ENCODE assay signal across 12 cellular contexts in the genomic region with DNA sequence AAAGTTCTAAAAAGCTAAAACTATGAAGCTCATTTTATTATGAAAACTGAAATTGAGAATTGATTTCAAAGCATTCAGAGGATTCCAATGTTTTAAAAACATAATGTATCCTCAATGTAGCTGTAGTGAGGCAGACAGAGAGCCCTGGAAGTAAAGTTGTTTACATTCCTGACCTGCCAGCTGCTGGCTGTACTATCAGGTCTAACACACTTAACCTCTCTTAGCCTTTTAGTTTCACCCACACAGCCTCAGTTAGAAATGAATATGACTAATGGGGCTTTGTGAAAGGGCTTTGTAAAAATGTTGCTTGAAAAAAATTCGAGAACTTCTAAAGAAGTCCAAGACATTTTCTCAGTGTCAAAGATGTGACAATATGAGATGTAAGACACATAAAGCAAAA.
DNase-seq lines count a peak whose midpoint lies in the region; ATAC-seq and TF ChIP-seq lines count a peak whose summit lies in the region.
"Had no signal": no experiment of that assay in that cellular context is flagged by ENCODE, and none has a peak within 500 bp of the region (broad histone marks: within the 10 kb centered on the region; RNA-seq: fewer than 3 reads in every experiment).

No MANE protein-coding gene starts in this region.

- H3K36me3 ChIP-seq in fibroblast of lung (ENCODE audit: control insufficient read depth, insufficient read depth, low read length) (no peaks in the 10 kb centered on the region), BE2C (no peaks in the 10 kb centered on the region), thyroid gland (no peaks in the 10 kb centered on the region)
- H3K36me3 ChIP-seq: upper lobe of left lung had no signal

- no peaks in the 10 kb centered on the region for H4K20me1 ChIP-seq in fibroblast of lung (ENCODE audit: control insufficient read depth, extremely low read depth, insufficient read depth, low read length)

- DNase-seq in NCI-H2196 (lab: John Stamatoyannopoulos, UW; ENCODE audit: unreplicated experiment): peak; percentile 15
- DNase-seq in NCI-H2196 treated with DMSO at 0.1 percent for 48 hours (lab: John Stamatoyannopoulos, UW; ENCODE audit: unreplicated experiment): no peak
- peak; percentile 79 for DNase-seq in LHCN-M2 (ENCODE audit: low read depth)
- peak; percentile 23 to 67 for DNase-seq in fibroblast of lung (ENCODE audit: low read depth in 2 of 2)
- peak; percentile 44 for DNase-seq in renal cortical epithelial cell (ENCODE audit: low read depth)
- no peak for DNase-seq in BE2C
- no peak for DNase-seq in thyroid gland
- DNase-seq: central memory CD4-positive, alpha-beta T cell; NCI-H524 treated with DMSO at 0.1 percent for 48 hours; T-helper 2 cell; upper lobe of left lung had no signal

- H3K4me1 ChIP-seq in fibroblast of lung (ENCODE audit: control insufficient read depth, extremely low read depth, insufficient read depth, low read length): no peaks in the 10 kb centered on the region
- H3K4me1 ChIP-seq in BE2C: no peaks in the 10 kb centered on the region; the same call in none of the 2 replicates
- H3K4me1 ChIP-seq in thyroid gland: no peaks in the 10 kb centered on the region

- H3K9me3 ChIP-seq in fibroblast of lung (ENCODE audit: control insufficient read depth, insufficient read depth, low read depth, low read length) (no peaks in the 10 kb centered on the region), BE2C (no peaks in the 10 kb centered on the region), thyroid gland (no peaks in the 10 kb centered on the region)
- H3K9me3 ChIP-seq: upper lobe of left lung had no signal

- H3K27ac ChIP-seq in fibroblast of lung (ENCODE audit: insufficient read depth, low read length) (no peak overlapping the region), thyroid gland (no peak overlapping the region)
- H3K27ac ChIP-seq: upper lobe of left lung had no signal

- no peak for TF ChIP-seq CTCF in fibroblast of lung (conservative IDR thresholded peaks at IDR 0.05 in 1 of 2, IDR thresholded peaks at IDR 0.05 in 1 of 2; ENCODE audit: low read depth in 1 of 2, low read length in 2 of 2)
- TF ChIP-seq CTCF in BE2C (IDR thresholded peaks at IDR 0.05; ENCODE audit: low read depth, low read length): no peak
- TF ChIP-seq CTCF in thyroid gland (IDR thresholded peaks at IDR 0.05): no peak

- WGBS in thyroid gland, 2 donors: 24 to 28% methylated on average over 1 of the region's 1 CpG

- H3K4me2 ChIP-seq in fibroblast of lung (ENCODE audit: extremely low read depth, insufficient read depth, low read length): peak overlapping the region; percentile 61

- no peak for ATAC-seq in HG03469 (IDR thresholded peaks at IDR 0.05; ENCODE audit: unreplicated experiment)

- no peak overlapping the region for H2AFZ ChIP-seq in fibroblast of lung (ENCODE audit: low read length)

- intact Hi-C loops in thyroid gland (cut with DNase I): no loop called here

- H3K9ac ChIP-seq in fibroblast of lung (ENCODE audit: insufficient read depth, low read length): no peak overlapping the region

- no peak for TF ChIP-seq POLR2A in thyroid gland (IDR thresholded peaks at IDR 0.05)

- H3K27me3 ChIP-seq in fibroblast of lung (ENCODE audit: control insufficient read depth, insufficient read depth, low read length): no peaks in the 10 kb centered on the region
- H3K27me3 ChIP-seq in BE2C: no peaks in the 10 kb centered on the region
- no peaks in the 10 kb centered on the region for H3K27me3 ChIP-seq in thyroid gland
- H3K27me3 ChIP-seq: upper lobe of left lung had no signal

- H3K4me3 ChIP-seq in fibroblast of lung (replicated peaks in 1 of 4; ENCODE audit: control extremely low read depth in 1 of 4, insufficient read depth in 1 of 4, low read depth in 3 of 4, low read length in 4 of 4): no peak overlapping the region
- H3K4me3 ChIP-seq in BE2C (ENCODE audit: low read depth, low read length): no peak overlapping the region
- H3K4me3 ChIP-seq in thyroid gland (replicated peaks in 1 of 3): no peak overlapping the region
- H3K4me3 ChIP-seq: upper lobe of left lung had no signal

- H3K79me2 ChIP-seq in fibroblast of lung (ENCODE audit: control insufficient read depth, insufficient read depth, low read length): no peaks in the 10 kb centered on the region

Comparison
In these comparisons a context has a peak if more than half of its experiments do, and no peak if none do; other contexts are left out.
1. DNase-seq: peak in NCI-H2196 (single experiment), LHCN-M2 (single experiment), fibroblast of lung (2 of 2) and renal cortical epithelial cell (single experiment); none in NCI-H2196 treated with DMSO at 0.1 percent for 48 hours (single experiment), BE2C (single experiment) and thyroid gland (0 of 2).